Comparison of ENCODE assay signal across 11 cellular contexts in the genomic region with DNA sequence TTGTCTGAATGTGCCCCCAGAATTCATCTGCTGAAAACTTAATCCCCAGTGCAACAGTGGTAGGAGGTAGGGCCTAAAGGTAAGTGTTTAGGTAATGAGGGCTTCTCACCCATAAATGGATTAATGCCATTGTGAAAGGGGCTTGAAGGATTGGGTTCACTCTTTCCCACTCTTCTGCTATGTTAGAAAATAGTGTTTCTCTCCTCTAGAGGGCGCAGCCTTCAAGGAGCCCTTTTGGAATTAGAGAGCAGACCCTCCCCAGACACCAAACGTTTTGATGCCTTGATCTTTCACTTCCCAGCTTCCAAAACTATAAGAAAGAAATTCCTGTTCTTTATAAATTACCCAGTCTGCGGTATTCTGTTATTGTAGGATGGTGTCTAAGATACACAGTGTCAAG.
DNase-seq lines count a peak whose midpoint lies in the region; ATAC-seq and TF ChIP-seq lines count a peak whose summit lies in the region.
"Had no signal": no experiment of that assay in that cellular context is flagged by ENCODE, and none has a peak within 500 bp of the region (broad histone marks: within the 10 kb centered on the region; RNA-seq: fewer than 3 reads in every experiment).

No MANE protein-coding gene starts in this region.

- H3K36me3 ChIP-seq in H7 (replicated peaks; ENCODE audit: control insufficient read depth, insufficient read depth, low read length) = no peaks in the 10 kb centered on the region
- H3K36me3 ChIP-seq in NT2/D1 (ENCODE audit: insufficient read depth, insufficient read length, low read length) = no peaks in the 10 kb centered on the region
- H3K36me3 ChIP-seq: esophagus squamous epithelium had no signal

- no peak overlapping the region for H3K9ac ChIP-seq in NT2/D1 (ENCODE audit: insufficient read length, low read depth)

- TF ChIP-seq POLR2A in GM18505 (IDR thresholded peaks at IDR 0.05; ENCODE audit: borderline replicate concordance, extremely low read depth, insufficient read depth, insufficient read length) = no peak

- no peak for ATAC-seq in GM18505 (IDR thresholded peaks at IDR 0.05; ENCODE audit: unreplicated experiment)
- no peak for ATAC-seq in GM19463 (IDR thresholded peaks at IDR 0.05; ENCODE audit: unreplicated experiment)
- ATAC-seq: left cardiac atrium had no signal

- no peak overlapping the region for H3K27ac ChIP-seq in caudate nucleus (ENCODE audit: low read depth, low read length)
- H3K27ac ChIP-seq: esophagus squamous epithelium had no signal

- H3K27me3 ChIP-seq in H7 (ENCODE audit: control insufficient read depth, insufficient read depth, low read length) (no peaks in the 10 kb centered on the region), NT2/D1 (ENCODE audit: insufficient read depth, insufficient read length) (no peaks in the 10 kb centered on the region)
- H3K27me3 ChIP-seq: esophagus squamous epithelium had no signal

- peak; percentile 24 for DNase-seq in DMS53 treated with DMSO at 0.1 percent for 48 hours (lab: John Stamatoyannopoulos, UW; ENCODE audit: unreplicated experiment)
- DNase-seq in H7 = peak; percentile 53
- peak; percentile 3 for DNase-seq in NT2/D1 (ENCODE audit: low read depth, low spot score)
- DNase-seq in iPS-NIHi11 (ENCODE audit: low spot score) = peak; percentile 23
- no peak for DNase-seq in caudate nucleus (lab: John Stamatoyannopoulos, UW)
- no peak for DNase-seq in stimulated activated naive CD4-positive, alpha-beta T cell (lab: John Stamatoyannopoulos, UW)
- DNase-seq: EL, esophagus squamous epithelium, left cardiac atrium had no signal

- H3K9me3 ChIP-seq in NT2/D1 (ENCODE audit: insufficient read depth, low read length) = no peaks in the 10 kb centered on the region
- H3K9me3 ChIP-seq: esophagus squamous epithelium had no signal

- no peaks in the 10 kb centered on the region for H3K4me1 ChIP-seq in NT2/D1 (ENCODE audit: insufficient read depth, insufficient read length)
- H3K4me1 ChIP-seq: esophagus squamous epithelium had no signal

- H3K4me3 ChIP-seq in H7 (ENCODE audit: insufficient read depth, low read depth, low read length) (no peak overlapping the region), NT2/D1 (ENCODE audit: insufficient read length, low read depth) (no peak overlapping the region)
- H3K4me3 ChIP-seq: esophagus squamous epithelium had no signal

Comparison
In these comparisons a context has a peak if more than half of its experiments do, and no peak if none do; other contexts are left out.
1. DNase-seq: peak in DMS53 treated with DMSO at 0.1 percent for 48 hours (single experiment), H7 (single experiment), NT2/D1 (single experiment) and iPS-NIHi11 (single experiment); none in caudate nucleus (0 of 61) and stimulated activated naive CD4-positive, alpha-beta T cell (0 of 6).